1 cellular context compared by ENCODE assay signal in the genomic region with DNA sequence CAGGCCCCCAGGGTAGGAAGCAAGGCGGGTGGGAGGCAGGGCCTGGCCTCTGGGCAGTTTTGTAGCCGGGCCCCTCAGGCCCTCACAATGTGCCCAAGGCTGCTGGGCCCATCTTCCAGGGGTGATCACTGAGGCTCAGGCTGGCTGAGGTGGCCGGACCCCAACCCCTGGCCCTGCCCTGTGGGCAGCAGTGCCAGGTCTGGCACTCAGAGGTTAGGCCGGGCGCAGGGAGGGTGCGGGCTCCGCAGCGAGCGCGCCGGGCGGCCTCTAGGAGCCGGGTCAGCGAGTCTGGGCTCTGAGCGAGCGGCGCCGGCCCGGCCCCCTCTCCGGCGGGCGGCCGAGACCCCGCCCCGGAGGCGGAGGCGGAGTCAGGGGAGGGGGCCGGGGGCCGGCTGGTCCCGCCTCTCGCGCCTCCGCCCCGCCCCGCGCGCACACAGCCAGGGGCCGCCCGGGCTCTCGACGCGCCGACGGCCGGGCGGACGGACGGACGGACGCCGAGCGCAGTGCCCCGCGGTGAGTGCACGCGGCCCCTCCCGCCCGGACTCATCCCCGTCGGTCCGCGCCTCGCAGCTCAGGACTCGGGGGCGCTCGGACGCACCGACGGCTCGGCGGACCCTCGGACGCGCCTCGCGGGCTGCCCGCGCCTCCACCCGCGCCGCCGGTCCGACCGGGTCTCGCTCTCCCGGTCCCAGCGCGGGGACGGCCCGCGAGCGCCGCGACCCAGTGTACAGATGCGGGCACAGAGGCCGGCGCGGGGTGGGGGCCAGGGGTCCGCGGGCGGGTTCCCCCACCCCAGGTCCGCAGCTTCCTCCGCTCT.
TF ChIP-seq lines count a peak whose summit lies in the region.

A gene (plus strand): TSS at position 430 of the 817 bp plus-strand sequence. CDS start 21,231 bp downstream, outside the sequence.

TF ChIP-seq in WTC11, 78 proteins besides CTCF, POLR2A, EP300 and RAD21 (continued from another document):
- no peak for TF ChIP-seq ZBTB21 (CRISPR knock-in tag; IDR thresholded peaks at IDR 0.05; ENCODE audit: borderline replicate concordance)
- TF ChIP-seq, protein P1, sequence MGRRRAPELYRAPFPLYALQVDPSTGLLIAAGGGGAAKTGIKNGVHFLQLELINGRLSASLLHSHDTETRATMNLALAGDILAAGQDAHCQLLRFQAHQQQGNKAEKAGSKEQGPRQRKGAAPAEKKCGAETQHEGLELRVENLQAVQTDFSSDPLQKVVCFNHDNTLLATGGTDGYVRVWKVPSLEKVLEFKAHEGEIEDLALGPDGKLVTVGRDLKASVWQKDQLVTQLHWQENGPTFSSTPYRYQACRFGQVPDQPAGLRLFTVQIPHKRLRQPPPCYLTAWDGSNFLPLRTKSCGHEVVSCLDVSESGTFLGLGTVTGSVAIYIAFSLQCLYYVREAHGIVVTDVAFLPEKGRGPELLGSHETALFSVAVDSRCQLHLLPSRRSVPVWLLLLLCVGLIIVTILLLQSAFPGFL (CRISPR knock-in tag; IDR thresholded peaks at IDR 0.05; ENCODE audit: borderline replicate concordance) = no peak
